17 cellular contexts compared by ENCODE assay signal in genomic region chr5:168227001-168227400, GRCh38.
DNase-seq lines count a peak whose midpoint lies in the region; ATAC-seq and TF ChIP-seq lines count a peak whose summit lies in the region.
"Had no signal": no experiment of that assay in that cellular context is flagged by ENCODE, and none has a peak within 500 bp of the region (broad histone marks: within the 10 kb centered on the region; RNA-seq: fewer than 3 reads in every experiment).

No MANE protein-coding gene starts in this region.

- TF ChIP-seq CTCF in right atrium auricular region (IDR thresholded peaks at IDR 0.05), result no peak
- TF ChIP-seq CTCF in upper lobe of right lung (IDR thresholded peaks at IDR 0.05), result no peak

- H3K4me1 Mint-ChIP-seq in activated T-helper 2 cell treated with anti-CD3 and anti-CD28 coated beads, Interferon-gamma antibody, Interleukin-2, Interleukin-4, amounts not matched to agents 10 μg/mL and 5 μg/mL and 100 μg/mL, durations not matched to agents 14 hours and 24 hours and 36 hours (ENCODE audit: low read depth), result peaks cover 24% of the 10 kb centered on the region

- H3K4me3 ChIP-seq in right atrium auricular region (no peak overlapping the region), right cardiac atrium (ENCODE audit: low read length) (no peak overlapping the region), upper lobe of right lung (no peak overlapping the region)
- H3K4me3 ChIP-seq: mucosa of descending colon, prostate gland had no signal

- peaks cover 6% of the 10 kb centered on the region for H3K9me3 Mint-ChIP-seq in activated T-helper 2 cell treated with anti-CD3 and anti-CD28 coated beads, Interferon-gamma antibody, Interleukin-2, Interleukin-4, amounts not matched to agents 10 μg/mL and 5 μg/mL and 100 μg/mL, durations not matched to agents 14 hours and 24 hours and 36 hours
- H3K9me3 Mint-ChIP-seq: brain had no signal

- H3K27me3 Mint-ChIP-seq in activated T-helper 2 cell treated with anti-CD3 and anti-CD28 coated beads, Interferon-gamma antibody, Interleukin-2, Interleukin-4, amounts not matched to agents 10 μg/mL and 5 μg/mL and 100 μg/mL, durations not matched to agents 14 hours and 24 hours and 36 hours (ENCODE audit: low read depth), result peaks cover 33% of the 10 kb centered on the region

- ATAC-seq in right cardiac atrium (peak; percentile 62 to 93), upper lobe of right lung (peak; percentile 51), GM21526 (IDR thresholded peaks at IDR 0.05; ENCODE audit: low FRiP score, unreplicated experiment) (no peak), HG02798 (IDR thresholded peaks at IDR 0.05; ENCODE audit: poor library complexity, unreplicated experiment) (no peak), GM19328 (IDR thresholded peaks at IDR 0.05; ENCODE audit: unreplicated experiment) (no peak)
- ATAC-seq: mucosa of descending colon had no signal

- H3K4me1 ChIP-seq in right atrium auricular region, result no peaks in the 10 kb centered on the region
- peaks cover 2% of the 10 kb centered on the region for H3K4me1 ChIP-seq in right cardiac atrium (ENCODE audit: control insufficient read depth, insufficient read depth, low read length)
- H3K4me1 ChIP-seq in upper lobe of right lung, result no peaks in the 10 kb centered on the region
- H3K4me1 ChIP-seq: prostate gland had no signal

- intact Hi-C loops in cardiac septum (cut with DNase I), result no loop called here
- intact Hi-C loops in activated T-helper 2 cell treated with anti-CD3 and anti-CD28 coated beads, Interferon-gamma antibody, Interleukin-2, Interleukin-4, amounts not matched to agents 10 μg/mL and 5 μg/mL and 100 μg/mL, durations not matched to agents 14 hours and 24 hours and 36 hours (cut with micrococcal nuclease), result loop anchor here (2.0 to 5.0 kb wide), 2 partner anchors 106 to 180 kb away; no protein-coding TSS in a partner anchor
- intact Hi-C loops in right cardiac atrium (cut with DNase I), result loop anchor here in 1 of 4 donors (10.0 kb wide), 1 partner anchor 642 kb away; no protein-coding TSS in a partner anchor
- intact Hi-C loops in upper lobe of right lung (cut with DNase I), result no loop called here

- no peaks in the 10 kb centered on the region for H3K36me3 ChIP-seq in right atrium auricular region
- no peaks in the 10 kb centered on the region for H3K36me3 ChIP-seq in upper lobe of right lung
- H3K36me3 ChIP-seq: prostate gland had no signal

- no peaks in the 10 kb centered on the region for H3K27me3 ChIP-seq in right atrium auricular region
- no peaks in the 10 kb centered on the region for H3K27me3 ChIP-seq in right cardiac atrium (ENCODE audit: control insufficient read depth, insufficient read depth)
- no peaks in the 10 kb centered on the region for H3K27me3 ChIP-seq in upper lobe of right lung

- DNase-seq in cardiac septum (ENCODE audit: low spot score), result peak; percentile 80
- no peak for DNase-seq in right atrium auricular region (ENCODE audit: low spot score)
- no peak for DNase-seq in activated T-helper 2 cell treated with anti-CD3 and anti-CD28 coated beads, Interferon-gamma antibody, Interleukin-2, Interleukin-4, amounts not matched to agents 10 μg/mL and 5 μg/mL and 100 μg/mL, durations not matched to agents 14 hours and 24 hours and 36 hours (ENCODE audit: low spot score)
- peak in 2 of 3 donors; percentile 49 to 52 for DNase-seq in right cardiac atrium
- DNase-seq in upper lobe of right lung, result no peak
- DNase-seq: AML-193; mucosa of descending colon; NCI-H187 treated with DMSO at 0.1 percent for 48 hours; NCI-H69; stimulated activated CD4-positive, alpha-beta T cell treated with anti-CD3 and anti-CD28 coated beads, Interleukin-1b, Interleukin-23, amount 100 ng/mL, for 48 hours; T-helper 9 cell had no signal

- no peaks in the 10 kb centered on the region for H3K36me3 Mint-ChIP-seq in activated T-helper 2 cell treated with anti-CD3 and anti-CD28 coated beads, Interferon-gamma antibody, Interleukin-2, Interleukin-4, amounts not matched to agents 10 μg/mL and 5 μg/mL and 100 μg/mL, durations not matched to agents 14 hours and 24 hours and 36 hours (ENCODE audit: low read depth)

- H3K9me3 ChIP-seq in right atrium auricular region (no peaks in the 10 kb centered on the region), right cardiac atrium (ENCODE audit: control insufficient read depth, low read length) (no peaks in the 10 kb centered on the region), upper lobe of right lung (no peaks in the 10 kb centered on the region)
- H3K9me3 ChIP-seq: mucosa of descending colon, prostate gland had no signal

- 44% methylated on average over 8 of the region's 8 CpGs for WGBS in right cardiac atrium

- H3K27ac Mint-ChIP-seq in activated T-helper 2 cell treated with anti-CD3 and anti-CD28 coated beads, Interferon-gamma antibody, Interleukin-2, Interleukin-4, amounts not matched to agents 10 μg/mL and 5 μg/mL and 100 μg/mL, durations not matched to agents 14 hours and 24 hours and 36 hours, result peak overlapping the region; percentile 88

- peak overlapping the region; percentile 65 for H3K4me3 Mint-ChIP-seq in activated T-helper 2 cell treated with anti-CD3 and anti-CD28 coated beads, Interferon-gamma antibody, Interleukin-2, Interleukin-4, amounts not matched to agents 10 μg/mL and 5 μg/mL and 100 μg/mL, durations not matched to agents 14 hours and 24 hours and 36 hours (ENCODE audit: low read depth)
- H3K4me3 Mint-ChIP-seq: brain had no signal

- no peak overlapping the region for H3K27ac ChIP-seq in right atrium auricular region
- no peak overlapping the region for H3K27ac ChIP-seq in right cardiac atrium (ENCODE audit: low read length)
- H3K27ac ChIP-seq in upper lobe of right lung, result no peak overlapping the region
- H3K27ac ChIP-seq: KMS-11, prostate gland had no signal

Comparison
In these comparisons a context has a peak if more than half of its experiments do, and no peak if none do; other contexts are left out.
1. DNase-seq: peak in cardiac septum (single experiment) and right cardiac atrium (2 of 3); none in right atrium auricular region (single experiment), activated T-helper 2 cell treated with anti-CD3 and anti-CD28 coated beads, Interferon-gamma antibody, Interleukin-2, Interleukin-4, amounts not matched to agents 10 μg/mL and 5 μg/mL and 100 μg/mL, durations not matched to agents 14 hours and 24 hours and 36 hours (single experiment) and upper lobe of right lung (single experiment).
2. ATAC-seq: peak in right cardiac atrium (2 of 2) and upper lobe of right lung (single experiment); none in GM21526 (single experiment), HG02798 (single experiment) and GM19328 (single experiment).